ENCODE assay signal across 8 cellular contexts in genomic region chr7:105009667-105010537, GRCh38. TPM values are rescaled to one million over a fixed set of nuclear protein-coding genes. Genes with fewer than 3 reads are reported as not detected.
DNase-seq lines count a peak whose midpoint lies in the region; FAIRE-seq and TF ChIP-seq lines count a peak whose summit lies in the region.

No MANE protein-coding gene starts in this region.

- TF ChIP-seq CTCF in CD14-positive monocyte (IDR thresholded peaks at IDR 0.05) (no peak), OCI-LY1 (IDR thresholded peaks at IDR 0.05; ENCODE audit: low read length) (no peak), endodermal cell (conservative IDR thresholded peaks at IDR 0.05) (no peak), neural progenitor cell (IDR thresholded peaks at IDR 0.05) (no peak), GM10248 (IDR thresholded peaks at IDR 0.05; ENCODE audit: control extremely low read depth, extremely low read depth, low read depth, missing control alignments) (no peak)

- peaks cover 0 to 5% (median 0%) of the 10 kb centered on the region in 7 donors for H3K9me3 Mint-ChIP-seq in CD14-positive monocyte
- no peaks in the 10 kb centered on the region for H3K9me3 Mint-ChIP-seq in endodermal cell
- peaks cover 7% of the 10 kb centered on the region for H3K9me3 Mint-ChIP-seq in neural progenitor cell

- H3K9me3 ChIP-seq in OCI-LY1 (ENCODE audit: low read length) (no peaks in the 10 kb centered on the region), endodermal cell (ENCODE audit: control insufficient read depth, low read length) (no peaks in the 10 kb centered on the region), neural progenitor cell (ENCODE audit: low read depth) (no peaks in the 10 kb centered on the region)

- H3K27ac Mint-ChIP-seq in CD14-positive monocyte (peak overlapping the region; percentile 100), endodermal cell (peak overlapping the region; percentile 68), neural progenitor cell (peak overlapping the region; percentile 74)

- H3F3A ChIP-seq in OCI-LY1 (ENCODE audit: insufficient read depth, low read length): no peaks in the 10 kb centered on the region
- peaks cover 22% of the 10 kb centered on the region for H3F3A ChIP-seq in neural progenitor cell (ENCODE audit: low read depth)

- intact Hi-C loops in CD14-positive monocyte (cut with micrococcal nuclease): loop anchor here in 1 of 2 donors (10.0 kb wide), 1 partner anchor 65 kb away; no protein-coding TSS in a partner anchor

- H3K4me3 Mint-ChIP-seq in CD14-positive monocyte: peak overlapping the region; percentile 97 to 98
- peak overlapping the region; percentile 100 for H3K4me3 Mint-ChIP-seq in endodermal cell
- H3K4me3 Mint-ChIP-seq in neural progenitor cell: peak overlapping the region; percentile 100

- no peak for FAIRE-seq in frontal cortex (lab: Jason Lieb, UNC)

- H3K4me2 ChIP-seq in OCI-LY1 (ENCODE audit: low read length): peak overlapping the region; percentile 86
- H3K4me2 ChIP-seq in neural progenitor cell: peak overlapping the region; percentile 96

- H3K4me1 ChIP-seq in OCI-LY1 (ENCODE audit: insufficient read depth, low read length, severe bottlenecking) (peaks cover 63% of the 10 kb centered on the region), endodermal cell (ENCODE audit: control insufficient read depth, insufficient read depth, low read length) (no peaks in the 10 kb centered on the region), neural progenitor cell (peaks cover 14% of the 10 kb centered on the region)

- H2AFZ ChIP-seq in OCI-LY1 (ENCODE audit: low read length) (no peak overlapping the region), neural progenitor cell (replicated peaks) (no peak overlapping the region)

- POLR2A ChIA-PET in GM10248 (lab: Yijun Ruan, JAX): interaction anchor here (0.5 to 4.0 kb wide), 6 partner anchors 12 to 69 kb away, joined by 3 to 40 read pairs (median 6); no protein-coding TSS in a partner anchor

- H3K27me3 Mint-ChIP-seq in CD14-positive monocyte (ENCODE audit: low read depth in 3 of 3) (peaks cover 0 to 8% (median 6%) of the 10 kb centered on the region in 3 donors), endodermal cell (ENCODE audit: insufficient read depth) (peaks cover 2% of the 10 kb centered on the region), neural progenitor cell (ENCODE audit: insufficient read depth, low read depth) (peaks cover 20% of the 10 kb centered on the region)

- peaks cover 45% of the 10 kb centered on the region for H3K4me1 Mint-ChIP-seq in CD14-positive monocyte
- H3K4me1 Mint-ChIP-seq in endodermal cell: peaks cover 17% of the 10 kb centered on the region
- H3K4me1 Mint-ChIP-seq in neural progenitor cell: peaks cover 41% of the 10 kb centered on the region

- peaks cover 8% of the 10 kb centered on the region for H4K20me1 ChIP-seq in OCI-LY1 (ENCODE audit: insufficient read depth, low read length)
- H4K20me1 ChIP-seq in neural progenitor cell (ENCODE audit: low read depth): no peaks in the 10 kb centered on the region

- H3K9ac ChIP-seq in OCI-LY1 (ENCODE audit: low read length) (peak overlapping the region; percentile 97), endodermal cell (ENCODE audit: extremely low read depth, low read length, poor library complexity, severe bottlenecking) (peak overlapping the region; percentile 100), neural progenitor cell (peak overlapping the region; percentile 100)

- DNase-seq in CD14-positive monocyte (ENCODE audit: low spot score) (no peak), endodermal cell (no peak), neural progenitor cell (ENCODE audit: low spot score) (no peak), GM10248 (ENCODE audit: extremely low spot score) (no peak), frontal cortex (ENCODE audit: low spot score in 2 of 2) (no peak), NCI-H187 treated with DMSO at 0.1 percent for 48 hours (lab: John Stamatoyannopoulos, UW) (no peak), GM19240 (ENCODE audit: insufficient read length, low spot score) (no peak)

- CTCF ChIA-PET in GM10248 (lab: Yijun Ruan, JAX): interaction anchor here (0.9 to 14.0 kb wide), 6 partner anchors 8 to 28 kb away, joined by 3 to 173 read pairs (median 4); no protein-coding TSS in a partner anchor

- H3K9me2 ChIP-seq in OCI-LY1 (ENCODE audit: low read depth, low read length): no peaks in the 10 kb centered on the region

- H3K79me2 ChIP-seq in OCI-LY1 (ENCODE audit: insufficient read depth, low read length): peaks cover 8% of the 10 kb centered on the region
- H3K79me2 ChIP-seq in neural progenitor cell (ENCODE audit: low read depth): peaks cover 9% of the 10 kb centered on the region

- H3K36me3 ChIP-seq in OCI-LY1 (ENCODE audit: insufficient read depth, low read length) (peaks cover 80% of the 10 kb centered on the region), endodermal cell (ENCODE audit: control insufficient read depth, insufficient read depth, low read length) (peaks cover 38% of the 10 kb centered on the region), neural progenitor cell (no peaks in the 10 kb centered on the region)

- H3K4me3 ChIP-seq in OCI-LY1 (ENCODE audit: low read depth, low read length, poor library complexity, severe bottlenecking): peak overlapping the region; percentile 94
- H3K4me3 ChIP-seq in endodermal cell (ENCODE audit: low read length): peak overlapping the region; percentile 99
- H3K4me3 ChIP-seq in neural progenitor cell: peak overlapping the region; percentile 73

- H3K36me3 Mint-ChIP-seq in CD14-positive monocyte (peaks cover 20 to 30% of the 10 kb centered on the region in 2 donors), endodermal cell (ENCODE audit: low read depth) (peaks cover 45% of the 10 kb centered on the region), neural progenitor cell (peaks cover 40% of the 10 kb centered on the region)

- peak overlapping the region; percentile 98 for H3K27ac ChIP-seq in OCI-LY1 (ENCODE audit: low read depth, low read length, poor library complexity, severe bottlenecking)
- no peak overlapping the region for H3K27ac ChIP-seq in endodermal cell (ENCODE audit: low read depth, low read length)
- no peak overlapping the region for H3K27ac ChIP-seq in neural progenitor cell

- 75 to 82% methylated on average over 1 to 8 of the region's 9 CpGs for WGBS in endodermal cell (ENCODE audit: insufficient coverage in 1 of 2, insufficient read length in 1 of 2), 2 experiments

- H3K27me3 ChIP-seq in OCI-LY1 (ENCODE audit: insufficient read depth, low read length): no peaks in the 10 kb centered on the region
- no peaks in the 10 kb centered on the region for H3K27me3 ChIP-seq in endodermal cell (ENCODE audit: control insufficient read depth, insufficient read depth, low read length, poor library complexity, severe bottlenecking)
- H3K27me3 ChIP-seq in neural progenitor cell: no peaks in the 10 kb centered on the region

RNA-seq across cellular contexts. Expression of gene KMT2E, which starts 4.1 kb away (rescaled TPM):
- polyA plus RNA-seq in CD14-positive monocyte: 10 to 100 TPM; 33.1 to 58.0 TPM
- total RNA-seq in endodermal cell (10 to 100 TPM; 65.7 to 70.4 TPM), neural progenitor cell (ENCODE audit: low replicate concordance) (87.7 and 124 TPM in 2 replicates), frontal cortex (217 TPM)
- 73.3 TPM for polyA plus RNA-seq in endodermal cell (2013, experiment 1 of 2)
- 71.3 TPM for polyA plus RNA-seq in endodermal cell (2013, experiment 2 of 2)
